Comparison of ENCODE assay signal across 16 cellular contexts in the genomic region with DNA sequence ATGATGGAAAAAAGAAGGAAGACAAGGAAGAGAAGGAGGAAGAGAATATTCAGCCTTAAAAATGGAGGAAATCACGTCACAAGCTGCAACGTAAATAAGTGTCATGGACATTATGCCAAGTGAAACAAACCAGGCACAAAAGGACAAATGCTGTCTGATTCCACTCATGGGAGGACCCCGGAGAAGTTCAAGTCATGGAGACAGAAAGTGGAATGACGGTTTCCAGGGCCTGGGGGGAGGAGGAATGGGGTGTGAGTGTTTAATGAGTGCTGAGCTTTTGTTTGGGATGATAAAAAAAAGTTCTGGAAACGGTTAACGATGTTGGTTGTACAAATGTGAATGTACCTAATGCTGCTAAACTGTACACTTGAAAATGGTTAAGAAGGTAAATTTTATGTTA.
A peak's percentile ranks its signal among the peaks of the same experiment; 100 is the strongest.
DNase-seq lines count a peak whose midpoint lies in the region; ATAC-seq and TF ChIP-seq lines count a peak whose summit lies in the region.
"Had no signal": no experiment of that assay in that cellular context is flagged by ENCODE, and none has a peak within 500 bp of the region (broad histone marks: within the 10 kb centered on the region; RNA-seq: fewer than 3 reads in every experiment).

No MANE protein-coding gene starts in this region.

- TF ChIP-seq CTCF in Panc1 (IDR thresholded peaks at IDR 0.05) = no peak
- TF ChIP-seq CTCF in Caco-2 (IDR thresholded peaks at IDR 0.05; ENCODE audit: insufficient read depth in 1 of 2, low read depth in 1 of 2, low read length in 1 of 2, severe bottlenecking in 1 of 2, unreplicated experiment in 1 of 2) = no peak

- BruUV-seq in Panc1 (replicated peaks; lab: Mats Ljungman, UMichigan) = no TSS peak
- BruUV-seq in Caco-2 (replicated peaks; lab: Mats Ljungman, UMichigan) = no TSS peak

- in situ Hi-C loops in Panc1 (cut with HindIII; ENCODE audit: low pct_unique_long_range_greater_than_20kb, low sequenced_read_pairs) = no loop called here

- H3K36me3 Mint-ChIP-seq in Caco-2 (ENCODE audit: insufficient read depth, unreplicated experiment) = no peaks in the 10 kb centered on the region
- H3K36me3 Mint-ChIP-seq: T-cell had no signal

- H3K4me1 Mint-ChIP-seq in Caco-2 (ENCODE audit: low read depth, unreplicated experiment) = peaks cover 8% of the 10 kb centered on the region
- H3K4me1 Mint-ChIP-seq: CD4-positive, CD25-positive, alpha-beta regulatory T cell had no signal

- H3K36me3 ChIP-seq in Panc1 (ENCODE audit: control insufficient read depth, insufficient read depth, low read length) (no peaks in the 10 kb centered on the region), H7 (replicated peaks; ENCODE audit: control insufficient read depth, insufficient read depth, low read length) (no peaks in the 10 kb centered on the region), Caco-2 (ENCODE audit: control insufficient read depth, insufficient read depth, low read length) (no peaks in the 10 kb centered on the region)
- H3K36me3 ChIP-seq: upper lobe of left lung had no signal

- DNase-seq in NCI-H1417 (lab: John Stamatoyannopoulos, UW) (peak; percentile 38 to 97 (median 83)), NCI-H1417 treated with DMSO at 0.1 percent for 48 hours (lab: John Stamatoyannopoulos, UW) (no peak), NCI-H146 (lab: John Stamatoyannopoulos, UW) (peak; percentile 78), Panc1 (ENCODE audit: low read depth, low spot score) (no peak), glomerular endothelial cell (ENCODE audit: extremely low read depth, low read depth, low spot score) (peak; percentile 3), foreskin melanocyte (no peak), H7 (no peak), Caco-2 (no peak)
- DNase-seq: aorta, EL, retina, T-cell had no signal

- H3K9me3 ChIP-seq in Panc1 (ENCODE audit: control insufficient read depth, insufficient read depth, low read depth, low read length) (peaks cover 2% of the 10 kb centered on the region; the same call in 1 of the 2 replicates), Caco-2 (no peaks in the 10 kb centered on the region)
- H3K9me3 ChIP-seq: upper lobe of left lung had no signal

- H3K4me3 Mint-ChIP-seq in Caco-2 (ENCODE audit: unreplicated experiment) = no peak overlapping the region
- H3K4me3 Mint-ChIP-seq: CD4-positive, CD25-positive, alpha-beta regulatory T cell; stimulated activated naive CD8-positive, alpha-beta T cell treated with anti-CD3 and anti-CD28 coated beads, Interleukin-15, Interleukin-2, amounts not matched to agents 100 ng/mL and 50 ng/mL, for 24 hours; T-cell had no signal

- no peak overlapping the region for H3K27ac Mint-ChIP-seq in Caco-2 (ENCODE audit: unreplicated experiment)
- H3K27ac Mint-ChIP-seq: CD4-positive, CD25-positive, alpha-beta regulatory T cell; stimulated activated naive CD8-positive, alpha-beta T cell treated with anti-CD3 and anti-CD28 coated beads, Interleukin-15, Interleukin-2, amounts not matched to agents 100 ng/mL and 50 ng/mL, for 24 hours; T-cell had no signal

- no peaks in the 10 kb centered on the region for H3K9me3 Mint-ChIP-seq in Caco-2 (ENCODE audit: unreplicated experiment)

- CTCF ChIA-PET in Panc1 (lab: Charles Lee) (no interaction called here), Caco-2 (lab: Charles Lee) (no interaction called here)

- H3K4me3 ChIP-seq in Panc1 (ENCODE audit: low read depth in 2 of 2, low read length in 2 of 2) (peak overlapping the region in 1 of 2 experiments; percentile 13; a peak in 1 of 4 replicates), H7 (ENCODE audit: insufficient read depth, low read depth, low read length) (no peak overlapping the region), Caco-2 (ENCODE audit: low read depth, low read length) (no peak overlapping the region)
- H3K4me3 ChIP-seq: coronary artery, upper lobe of left lung had no signal

- H3K27ac ChIP-seq in Panc1 (ENCODE audit: low read length) = peak overlapping the region; percentile 79
- H3K27ac ChIP-seq: coronary artery had no signal

- peaks cover 5% of the 10 kb centered on the region; the same call in 1 of the 2 replicates for H3K4me1 ChIP-seq in Panc1 (ENCODE audit: control insufficient read depth, insufficient read depth, low read length)
- H3K4me1 ChIP-seq in Caco-2 = no peaks in the 10 kb centered on the region

- peak; percentile 75; the same call in 1 of the 2 replicates for ATAC-seq in Panc1
- ATAC-seq: T-cell had no signal

- POLR2A ChIA-PET in Panc1 (lab: Charles Lee) = no interaction called here
- POLR2A ChIA-PET in Caco-2 (lab: Charles Lee) = no interaction called here

- H3K27me3 Mint-ChIP-seq in Caco-2 (ENCODE audit: insufficient read depth, unreplicated experiment) = peaks cover 2% of the 10 kb centered on the region

- intact Hi-C loops in Panc1 (cut with micrococcal nuclease; ENCODE audit: unreplicated experiment) (no loop called here), Caco-2 (cut with micrococcal nuclease; ENCODE audit: unreplicated experiment) (no loop called here)

- H3K27me3 ChIP-seq in Panc1 (ENCODE audit: control insufficient read depth, insufficient read depth, low read length) (no peaks in the 10 kb centered on the region), H7 (ENCODE audit: control insufficient read depth, insufficient read depth, low read length) (no peaks in the 10 kb centered on the region), Caco-2 (replicated peaks; ENCODE audit: control insufficient read depth, insufficient read depth, low read length) (no peaks in the 10 kb centered on the region)
- H3K27me3 ChIP-seq: upper lobe of left lung had no signal

Comparison
In these comparisons a context has a peak if more than half of its experiments do, and no peak if none do; other contexts are left out.
1. DNase-seq: peak in NCI-H1417 (3 of 3), NCI-H146 (single experiment) and glomerular endothelial cell (single experiment); none in NCI-H1417 treated with DMSO at 0.1 percent for 48 hours (single experiment), Panc1 (single experiment), foreskin melanocyte (single experiment), H7 (single experiment) and Caco-2 (0 of 2).